In genomic region chr1:181062800-181063428, GRCh38 we compare ENCODE assay signal across 8 cellular contexts. TPM values are rescaled to one million over a fixed set of nuclear protein-coding genes. Genes with fewer than 3 reads are reported as not detected.
A peak's percentile ranks its signal among the peaks of the same experiment; 100 is the strongest.
DNase-seq lines count a peak whose midpoint lies in the region; ATAC-seq and TF ChIP-seq lines count a peak whose summit lies in the region.

No MANE protein-coding gene starts in this region.

- WGBS in upper lobe of left lung, 2 donors: 55 to 69% methylated on average over 7 of the region's 7 CpGs

- H3K4me1 Mint-ChIP-seq in WTC11: peaks cover 37% of the 10 kb centered on the region

- POLR2A ChIA-PET in WTC11 (lab: Charles Lee): no interaction called here

- H3K9me3 ChIP-seq in upper lobe of left lung: peaks cover 0 to 5% (median 0%) of the 10 kb centered on the region in 4 donors

- H3K4me3 ChIP-seq in upper lobe of left lung: no peak overlapping the region

- 0 out of 2 replicates have a peak, but pooled peaks cover 4% of the 10 kb centered on the region for H3K36me3 Mint-ChIP-seq in WTC11

- TF ChIP-seq EP300 in upper lobe of left lung (IDR thresholded peaks at IDR 0.05): no peak

- peaks cover 12% of the 10 kb centered on the region for H3K9me3 Mint-ChIP-seq in WTC11

- H3K36me3 ChIP-seq in upper lobe of left lung: peaks cover 0 to 4% (median 0%) of the 10 kb centered on the region in 4 donors

- H3K4me1 ChIP-seq in upper lobe of left lung: peaks cover 3 to 15% (median 6%) of the 10 kb centered on the region in 4 donors

- ATAC-seq in Right ventricle myocardium inferior (peak; percentile 59), HG02798 (IDR thresholded peaks at IDR 0.05; ENCODE audit: poor library complexity, unreplicated experiment) (peak; percentile 68), upper lobe of left lung (ENCODE audit: low FRiP score in 2 of 2) (peak in 1 of 2 donors; percentile 71), WTC11 (no peak)

- no peaks in the 10 kb centered on the region for H3K27me3 Mint-ChIP-seq in WTC11 (ENCODE audit: low read depth)

- no peak overlapping the region for H3K4me3 Mint-ChIP-seq in WTC11

- TF ChIP-seq CTCF in upper lobe of left lung (IDR thresholded peaks at IDR 0.05): no peak
- no peak for TF ChIP-seq CTCF in WTC11 (IDR thresholded peaks at IDR 0.05)

- peak overlapping the region in 3 of 4 donors; percentile 64 to 71 (median 69) for H3K27ac ChIP-seq in upper lobe of left lung

- no peak for DNase-seq in Right ventricle myocardium inferior (ENCODE audit: missing footprints)
- no peak for DNase-seq in cardiac septum (ENCODE audit: low spot score)
- peak; percentile 73 to 77 for DNase-seq in NOMO-1 (lab: John Stamatoyannopoulos, UW; ENCODE audit: unreplicated experiment in 2 of 2)
- DNase-seq in fibroblast of gingiva (ENCODE audit: low read depth): peak; percentile 77
- DNase-seq in upper lobe of left lung: peak in 1 of 2 donors; percentile 35
- no peak for DNase-seq in erythroblast (lab: John Stamatoyannopoulos, UW)
- DNase-seq in WTC11 (ENCODE audit: low spot score): no peak

- H3K27ac Mint-ChIP-seq in WTC11: no peak overlapping the region

- TF ChIP-seq POLR2A in upper lobe of left lung (IDR thresholded peaks at IDR 0.05): no peak
- no peak for TF ChIP-seq POLR2A in erythroblast (IDR thresholded peaks at IDR 0.05; ENCODE audit: low read length)

- intact Hi-C loops in Right ventricle myocardium inferior (cut with DNase I): no loop called here
- intact Hi-C loops in cardiac septum (cut with DNase I): no loop called here

- H3K27me3 ChIP-seq in upper lobe of left lung: no peaks in the 10 kb centered on the region

- CTCF ChIA-PET in WTC11 (lab: Charles Lee): no interaction called here

TF ChIP-seq in WTC11, 78 proteins besides CTCF, POLR2A, EP300 and RAD21 (continues in another document):
- TF ChIP-seq ZNF512 (CRISPR knock-in tag; IDR thresholded peaks at IDR 0.05; ENCODE audit: borderline replicate concordance): no peak
- no peak for TF ChIP-seq SMAD3 (CRISPR knock-in tag; IDR thresholded peaks at IDR 0.05; ENCODE audit: borderline replicate concordance)
- TF ChIP-seq CREB1 (CRISPR knock-in tag; IDR thresholded peaks at IDR 0.05): no peak
- TF ChIP-seq ZNF219 (CRISPR knock-in tag; IDR thresholded peaks at IDR 0.05; ENCODE audit: borderline replicate concordance): no peak
- no peak for TF ChIP-seq SMAD4 (CRISPR knock-in tag; IDR thresholded peaks at IDR 0.05)
- TF ChIP-seq MXD4 (CRISPR knock-in tag; IDR thresholded peaks at IDR 0.05; ENCODE audit: borderline replicate concordance): no peak
- TF ChIP-seq CDX4 (CRISPR knock-in tag; IDR thresholded peaks at IDR 0.05; ENCODE audit: borderline replicate concordance): no peak
- no peak for TF ChIP-seq FOXK1 (CRISPR knock-in tag; IDR thresholded peaks at IDR 0.05)
- no peak for TF ChIP-seq ZSCAN18 (CRISPR knock-in tag; IDR thresholded peaks at IDR 0.05)
- TF ChIP-seq HMGXB4 (CRISPR knock-in tag; IDR thresholded peaks at IDR 0.05): no peak
- TF ChIP-seq IRF1 (CRISPR knock-in tag; IDR thresholded peaks at IDR 0.05): no peak
- TF ChIP-seq ETV6 (CRISPR knock-in tag; IDR thresholded peaks at IDR 0.05): no peak
- no peak for TF ChIP-seq E2F4 (CRISPR knock-in tag; IDR thresholded peaks at IDR 0.05; ENCODE audit: borderline replicate concordance, low read depth)
- TF ChIP-seq ERG (CRISPR knock-in tag; IDR thresholded peaks at IDR 0.05): no peak
- no peak for TF ChIP-seq ATF3 (CRISPR knock-in tag; conservative IDR thresholded peaks at IDR 0.05)

RNA-seq across cellular contexts. Expression of gene IER5, which starts 25.6 kb away (rescaled TPM):
- total RNA-seq in Right ventricle myocardium inferior (14.3 TPM), cardiac septum (20.5 TPM), upper lobe of left lung (10 to 100 TPM; 15.0 to 43.6 (median 26.1) TPM), WTC11 (2021) (14.2 to 18.2 TPM (median 14.3 TPM) in 3 replicates)

RNA-seq across cellular contexts. Expression of gene MR1, which starts 29.1 kb away (rescaled TPM):
- total RNA-seq in Right ventricle myocardium inferior (5.3 TPM), cardiac septum (4.6 TPM), upper lobe of left lung (10 to 100 TPM; 22.0 to 54.0 (median 26.9) TPM), WTC11 (2021) (0.28 to 0.64 TPM (median 0.30 TPM) in 3 replicates)

RNA-seq across cellular contexts. Expression of gene STX6, which starts 40.2 kb away (rescaled TPM):
- total RNA-seq in Right ventricle myocardium inferior: 6.1 TPM
- total RNA-seq in cardiac septum: 8.3 TPM
- 10 to 100 TPM; 29.2 to 44.1 (median 35.2) TPM for total RNA-seq in upper lobe of left lung
- total RNA-seq in WTC11 (2021): 30.2 to 32.3 TPM (median 30.5 TPM) in 3 replicates

Comparison
In these comparisons a context has a peak if more than half of its experiments do, and no peak if none do; other contexts are left out.
1. DNase-seq: peak in NOMO-1 (2 of 2) and fibroblast of gingiva (single experiment); none in Right ventricle myocardium inferior (single experiment), cardiac septum (single experiment), erythroblast (0 of 2) and WTC11 (single experiment).